ENCODE assay signal across 12 cellular contexts in the genomic region with DNA sequence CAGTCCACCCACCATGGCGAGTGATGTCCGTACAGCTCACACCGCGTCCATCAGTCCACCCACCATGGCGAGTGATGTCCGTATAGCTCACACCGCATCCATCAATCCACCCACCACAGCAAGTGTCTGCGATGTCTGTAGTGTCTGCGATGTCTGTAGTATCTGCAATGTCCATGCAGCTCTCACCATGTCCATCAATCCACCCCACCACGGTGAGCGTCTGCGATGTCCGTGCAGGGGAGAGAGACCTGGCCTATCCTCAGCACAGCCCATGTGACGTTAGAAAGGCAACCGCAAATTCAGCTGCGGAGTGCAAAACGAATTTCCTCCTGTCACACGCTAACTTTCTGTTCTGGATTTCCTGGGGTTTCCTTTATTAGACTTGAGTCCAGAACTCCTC. TPM values are rescaled to one million over a fixed set of nuclear protein-coding genes. Genes with fewer than 3 reads are reported as not detected.
A peak's percentile ranks its signal among the peaks of the same experiment; 100 is the strongest.
DNase-seq lines count a peak whose midpoint lies in the region; ATAC-seq and TF ChIP-seq lines count a peak whose summit lies in the region.
"Had no signal": no experiment of that assay in that cellular context is flagged by ENCODE, and none has a peak within 500 bp of the region (broad histone marks: within the 10 kb centered on the region; RNA-seq: fewer than 3 reads in every experiment).

No MANE protein-coding gene starts in this region.

- H3K4me1 ChIP-seq in left lung: peaks cover 4 to 55% of the 10 kb centered on the region in 2 donors
- H3K4me1 ChIP-seq in vagina: peaks cover 44% of the 10 kb centered on the region
- H3K4me1 ChIP-seq in lower lobe of right lung: peaks cover 45% of the 10 kb centered on the region

- TF ChIP-seq CTCF in left lung (IDR thresholded peaks at IDR 0.05) (no peak), vagina (IDR thresholded peaks at IDR 0.05) (no peak), lower lobe of right lung (IDR thresholded peaks at IDR 0.05) (no peak)

- H3K27ac ChIP-seq in left lung (no peak overlapping the region), vagina (peak overlapping the region; percentile 2), lower lobe of right lung (no peak overlapping the region)

- H3K4me3 ChIP-seq in left lung: no peak overlapping the region
- no peak overlapping the region for H3K4me3 ChIP-seq in vagina
- H3K4me3 ChIP-seq in lower lobe of right lung: no peak overlapping the region

- intact Hi-C loops in left cardiac atrium (cut with DNase I) (no loop called here), left ventricle myocardium superior (cut with micrococcal nuclease) (no loop called here), left lung (cut with DNase I) (no loop called here), vagina (cut with DNase I) (no loop called here), lower lobe of right lung (cut with DNase I) (no loop called here)

- no peak for TF ChIP-seq POLR2A in vagina (IDR thresholded peaks at IDR 0.05)

- peak; percentile 9 for DNase-seq in left cardiac atrium
- DNase-seq in left ventricle myocardium superior: no peak
- peak; percentile 11 for DNase-seq in activated naive CD4-positive, alpha-beta T cell treated with anti-CD3 and anti-CD28 coated beads, Interleukin-2, amount 50 U/mL, for 16 hours
- DNase-seq in left lung: peak; percentile 10 to 24
- no peak for DNase-seq in vagina (ENCODE audit: extremely low spot score in 2 of 2)
- DNase-seq in UCSD-AML1 (lab: John Stamatoyannopoulos, UW; ENCODE audit: unreplicated experiment): no peak
- no peak for DNase-seq in retina
- DNase-seq in lower lobe of right lung: no peak
- DNase-seq: DMS79; foreskin melanocyte; NCI-H2227 treated with DMSO at 0.1 percent for 48 hours; stimulated activated CD4-positive, alpha-beta T cell treated with anti-CD3 and anti-CD28 coated beads, Interleukin-2, amount 100 ng/mL, for 48 hours had no signal

- no peaks in the 10 kb centered on the region for H3K9me3 ChIP-seq in left lung
- no peaks in the 10 kb centered on the region for H3K9me3 ChIP-seq in vagina
- no peaks in the 10 kb centered on the region for H3K9me3 ChIP-seq in lower lobe of right lung

- ATAC-seq in left cardiac atrium (no peak), left ventricle myocardium superior (no peak), left lung (no peak), lower lobe of right lung (no peak)

- no peaks in the 10 kb centered on the region for H3K27me3 ChIP-seq in left lung
- no peaks in the 10 kb centered on the region for H3K27me3 ChIP-seq in vagina
- no peaks in the 10 kb centered on the region for H3K27me3 ChIP-seq in lower lobe of right lung (ENCODE audit: low read depth)

- no peaks in the 10 kb centered on the region for H3K36me3 ChIP-seq in left lung
- no peaks in the 10 kb centered on the region for H3K36me3 ChIP-seq in vagina
- no peaks in the 10 kb centered on the region for H3K36me3 ChIP-seq in lower lobe of right lung

RNA-seq across cellular contexts. Expression of a gene that starts 18.5 kb away (rescaled TPM):
- total RNA-seq in left cardiac atrium (10 to 100 TPM; 19.9 to 20.1 TPM), left ventricle myocardium superior (12.3 TPM), left lung (10 to 100 TPM; 14.5 to 22.2 TPM), vagina (19.6 TPM), lower lobe of right lung (19.1 TPM)

Comparison
In these comparisons a context has a peak if more than half of its experiments do, and no peak if none do; other contexts are left out.
1. DNase-seq: peak in left cardiac atrium (single experiment), activated naive CD4-positive, alpha-beta T cell treated with anti-CD3 and anti-CD28 coated beads, Interleukin-2, amount 50 U/mL, for 16 hours (single experiment) and left lung (2 of 2); none in left ventricle myocardium superior (single experiment), vagina (0 of 2), UCSD-AML1 (single experiment), retina (single experiment) and lower lobe of right lung (single experiment).